17 cellular contexts compared by ENCODE assay signal in the genomic region with DNA sequence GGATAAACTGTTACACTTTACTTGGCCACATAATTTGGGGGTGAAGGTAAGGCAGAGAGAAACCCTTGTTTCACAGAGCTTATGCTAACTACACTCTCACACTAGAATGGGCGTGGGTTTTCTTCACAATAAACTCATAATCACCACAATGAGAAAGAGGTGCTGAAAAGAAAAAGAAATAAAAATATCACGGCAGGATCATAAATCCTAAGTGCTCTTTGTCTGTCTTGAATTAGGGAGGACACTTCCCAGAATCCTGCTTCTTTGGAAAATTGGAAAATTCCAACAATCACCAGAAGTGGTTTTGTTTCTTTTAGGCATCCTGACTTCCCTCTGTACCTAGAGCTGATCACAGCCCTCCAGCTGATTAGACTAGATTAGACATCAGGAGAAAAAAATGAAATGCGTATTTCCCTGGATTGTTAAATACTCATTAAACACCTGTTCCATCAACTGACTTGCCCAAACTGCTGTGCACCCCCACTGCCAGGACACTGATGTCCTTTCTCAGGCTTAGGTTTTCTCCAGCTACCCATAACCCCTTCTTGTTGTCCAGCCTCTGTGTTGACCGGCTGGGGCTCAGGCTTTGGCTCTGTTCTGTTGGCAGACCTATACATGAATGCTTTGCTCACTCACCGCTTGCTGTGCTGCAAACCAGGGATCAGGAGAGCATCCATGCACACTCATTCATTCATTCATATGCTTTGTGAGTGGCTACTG. TPM values are rescaled to one million over a fixed set of nuclear protein-coding genes. Genes with fewer than 3 reads are reported as not detected.
DNase-seq lines count a peak whose midpoint lies in the region; ATAC-seq and TF ChIP-seq lines count a peak whose summit lies in the region.
"Had no signal": no experiment of that assay in that cellular context is flagged by ENCODE, and none has a peak within 500 bp of the region (broad histone marks: within the 10 kb centered on the region; RNA-seq: fewer than 3 reads in every experiment).

No MANE protein-coding gene starts in this region.

- no peak overlapping the region for H2BK5ac ChIP-seq in mesenchymal stem cell (ENCODE audit: low read depth, low read length, poor library complexity, severe bottlenecking)

- peak overlapping the region; percentile 47 for H4K8ac ChIP-seq in mesenchymal stem cell (ENCODE audit: low read length)

- no peaks in the 10 kb centered on the region for H3K9me3 ChIP-seq in mesenchymal stem cell (ENCODE audit: control insufficient read depth, low read length)
- H3K9me3 ChIP-seq: BLaER1 treated with 17β-estradiol and CSF1 and Interleukin-3, amounts not matched to agents 10 nM and 100 nM; SJCRH30 had no signal

- no peak overlapping the region for H2AFZ ChIP-seq in mesenchymal stem cell (ENCODE audit: low read depth, low read length)

- H4K91ac ChIP-seq in mesenchymal stem cell (ENCODE audit: low read length): no peak overlapping the region

- POLR2A ChIA-PET in HEK293T (lab: Yijun Ruan, JAX): no interaction called here

- no peak overlapping the region for H3K4ac ChIP-seq in mesenchymal stem cell (ENCODE audit: low read depth in 1 of 2, low read length in 2 of 2)

- H3K4me3 ChIP-seq in mesenchymal stem cell (ENCODE audit: insufficient read depth in 1 of 2, low read depth in 1 of 2, low read length in 2 of 2): no peak overlapping the region
- H3K4me3 ChIP-seq: BLaER1 treated with 17β-estradiol and CSF1 and Interleukin-3, amounts not matched to agents 10 nM and 100 nM; SJCRH30 had no signal

- no peak overlapping the region for H2BK15ac ChIP-seq in mesenchymal stem cell (ENCODE audit: low read depth, poor library complexity, severe bottlenecking)

- H2AK5ac ChIP-seq in mesenchymal stem cell (ENCODE audit: low read length, severe bottlenecking): no peak overlapping the region

- no peaks in the 10 kb centered on the region for H3K9me3 Mint-ChIP-seq in stimulated activated naive CD8-positive, alpha-beta T cell treated with anti-CD3 and anti-CD28 coated beads, Interleukin-15, Interleukin-2, amounts not matched to agents 100 ng/mL and 50 ng/mL, for 24 hours
- H3K9me3 Mint-ChIP-seq in stimulated activated naive CD8-positive, alpha-beta T cell treated with anti-CD3 and anti-CD28 coated beads, Interleukin-15, amount 100 ng/mL, for 72 hours: no peaks in the 10 kb centered on the region

- H3K14ac ChIP-seq in mesenchymal stem cell (ENCODE audit: low read length in 2 of 2): no peak overlapping the region

- H3K36me3 Mint-ChIP-seq in stimulated activated naive CD8-positive, alpha-beta T cell treated with anti-CD3 and anti-CD28 coated beads, Interleukin-15, Interleukin-2, amounts not matched to agents 100 ng/mL and 50 ng/mL, for 24 hours (ENCODE audit: low read depth): peaks cover 20% of the 10 kb centered on the region

- H3K4me1 Mint-ChIP-seq in stimulated activated naive CD8-positive, alpha-beta T cell treated with anti-CD3 and anti-CD28 coated beads, Interleukin-15, Interleukin-2, amounts not matched to agents 100 ng/mL and 50 ng/mL, for 24 hours (ENCODE audit: low read depth): peaks cover 22% of the 10 kb centered on the region
- H3K4me1 Mint-ChIP-seq in stimulated activated naive CD8-positive, alpha-beta T cell treated with anti-CD3 and anti-CD28 coated beads, Interleukin-15, amount 100 ng/mL, for 72 hours: peaks cover 23% of the 10 kb centered on the region

- H3K27me3 ChIP-seq in mesenchymal stem cell (ENCODE audit: control insufficient read depth in 1 of 2, insufficient read depth in 1 of 2, low read length in 2 of 2): no peaks in the 10 kb centered on the region
- H3K27me3 ChIP-seq: BLaER1 treated with 17β-estradiol and CSF1 and Interleukin-3, amounts not matched to agents 10 nM and 100 nM; SJCRH30 had no signal

- no peak overlapping the region for H3K9ac ChIP-seq in mesenchymal stem cell (ENCODE audit: low read length)
- H3K9ac ChIP-seq: BLaER1 treated with 17β-estradiol and CSF1 and Interleukin-3, amounts not matched to agents 10 nM and 100 nM had no signal

- WGBS in mesenchymal stem cell: 98% methylated on average over 4 of the region's 5 CpGs

- H3K27ac Mint-ChIP-seq in stimulated activated naive CD8-positive, alpha-beta T cell treated with anti-CD3 and anti-CD28 coated beads, Interleukin-15, Interleukin-2, amounts not matched to agents 100 ng/mL and 50 ng/mL, for 24 hours: peak overlapping the region; percentile 65
- H3K27ac Mint-ChIP-seq in stimulated activated naive CD8-positive, alpha-beta T cell treated with anti-CD3 and anti-CD28 coated beads, Interleukin-15, amount 100 ng/mL, for 72 hours: peak overlapping the region in 1 of 2 donors; percentile 4

- no peaks in the 10 kb centered on the region for H3K79me1 ChIP-seq in mesenchymal stem cell (replicated peaks; ENCODE audit: low read length, poor library complexity, severe bottlenecking)

- no peak overlapping the region for H3K23ac ChIP-seq in mesenchymal stem cell (ENCODE audit: low read length in 2 of 2)

- H3K4me1 ChIP-seq in mesenchymal stem cell (ENCODE audit: control insufficient read depth, insufficient read depth, low read depth, low read length): peaks cover 10% of the 10 kb centered on the region
- H3K4me1 ChIP-seq: SJCRH30 had no signal

- DNase-seq in DMS53 (lab: John Stamatoyannopoulos, UW) (peak; percentile 48), DMS53 treated with DMSO at 0.1 percent for 48 hours (lab: John Stamatoyannopoulos, UW; ENCODE audit: unreplicated experiment) (no peak), mesenchymal stem cell (no peak), HEK293T (ENCODE audit: extremely low spot score) (no peak)
- DNase-seq in stimulated activated naive CD8-positive, alpha-beta T cell treated with anti-CD3 and anti-CD28 coated beads, Interleukin-15, amount 100 ng/mL, for 72 hours: no peak
- DNase-seq: H7, MV-4-11, NCI-H1417 treated with DMSO at 0.1 percent for 48 hours, NCI-H2081, NCI-H446 treated with DMSO at 0.1 percent for 48 hours, SJCRH30 had no signal

- no peak overlapping the region for H2BK12ac ChIP-seq in mesenchymal stem cell (ENCODE audit: low read length in 2 of 2)

- no peaks in the 10 kb centered on the region for H3K27me3 Mint-ChIP-seq in stimulated activated naive CD8-positive, alpha-beta T cell treated with anti-CD3 and anti-CD28 coated beads, Interleukin-15, Interleukin-2, amounts not matched to agents 100 ng/mL and 50 ng/mL, for 24 hours
- no peaks in the 10 kb centered on the region for H3K27me3 Mint-ChIP-seq in stimulated activated naive CD8-positive, alpha-beta T cell treated with anti-CD3 and anti-CD28 coated beads, Interleukin-15, amount 100 ng/mL, for 72 hours

- H2BK120ac ChIP-seq in mesenchymal stem cell (ENCODE audit: low read depth, low read length): no peak overlapping the region

- H3K27ac ChIP-seq in mesenchymal stem cell (ENCODE audit: low read length, poor library complexity, severe bottlenecking): no peak overlapping the region
- H3K27ac ChIP-seq: 22Rv1; BLaER1 treated with 17β-estradiol and CSF1 and Interleukin-3, amounts not matched to agents 10 nM and 100 nM; SJCRH30 had no signal

- ATAC-seq in stimulated activated naive CD8-positive, alpha-beta T cell treated with anti-CD3 and anti-CD28 coated beads, Interleukin-15, amount 100 ng/mL, for 72 hours: no peak
- no peak for ATAC-seq in esophagus mucosa
- ATAC-seq in HG02970 (IDR thresholded peaks at IDR 0.05; ENCODE audit: low FRiP score, unreplicated experiment): no peak

- CTCF ChIA-PET in HEK293T (lab: Yijun Ruan, JAX): interaction anchor here (0.7 kb wide), 1 partner anchor 87 kb away, joined by 4 read pairs; no protein-coding TSS in a partner anchor

- no peak overlapping the region for H3K4me3 Mint-ChIP-seq in stimulated activated naive CD8-positive, alpha-beta T cell treated with anti-CD3 and anti-CD28 coated beads, Interleukin-15, Interleukin-2, amounts not matched to agents 100 ng/mL and 50 ng/mL, for 24 hours
- no peak overlapping the region for H3K4me3 Mint-ChIP-seq in stimulated activated naive CD8-positive, alpha-beta T cell treated with anti-CD3 and anti-CD28 coated beads, Interleukin-15, amount 100 ng/mL, for 72 hours

- peaks cover 7 to 21% of the 10 kb centered on the region in 2 experiments for H3K36me3 ChIP-seq in mesenchymal stem cell (ENCODE audit: control insufficient read depth in 1 of 2, insufficient read depth in 2 of 2, low read depth in 1 of 2, low read length in 2 of 2)
- H3K36me3 ChIP-seq: SJCRH30 had no signal

- H3K4me2 ChIP-seq in mesenchymal stem cell (ENCODE audit: low read length, poor library complexity, severe bottlenecking): no peak overlapping the region
- H3K4me2 ChIP-seq: BLaER1 treated with 17β-estradiol and CSF1 and Interleukin-3, amounts not matched to agents 10 nM and 100 nM had no signal

- no peak overlapping the region for H3K18ac ChIP-seq in mesenchymal stem cell (ENCODE audit: low read depth in 1 of 2, low read length in 2 of 2)

TF ChIP-seq in HEK293T, 16 proteins besides CTCF, POLR2A, EP300 and RAD21:
- TF ChIP-seq, protein P1, sequence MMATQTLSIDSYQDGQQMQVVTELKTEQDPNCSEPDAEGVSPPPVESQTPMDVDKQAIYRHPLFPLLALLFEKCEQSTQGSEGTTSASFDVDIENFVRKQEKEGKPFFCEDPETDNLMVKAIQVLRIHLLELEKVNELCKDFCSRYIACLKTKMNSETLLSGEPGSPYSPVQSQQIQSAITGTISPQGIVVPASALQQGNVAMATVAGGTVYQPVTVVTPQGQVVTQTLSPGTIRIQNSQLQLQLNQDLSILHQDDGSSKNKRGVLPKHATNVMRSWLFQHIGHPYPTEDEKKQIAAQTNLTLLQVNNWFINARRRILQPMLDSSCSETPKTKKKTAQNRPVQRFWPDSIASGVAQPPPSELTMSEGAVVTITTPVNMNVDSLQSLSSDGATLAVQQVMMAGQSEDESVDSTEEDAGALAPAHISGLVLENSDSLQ (IDR thresholded peaks at IDR 0.05): no peak
- TF ChIP-seq FOXA1 (IDR thresholded peaks at IDR 0.05) (no peak), ELF4 (IDR thresholded peaks at IDR 0.05) (no peak), L3MBTL2 (conservative IDR thresholded peaks at IDR 0.05) (no peak), SP1 (IDR thresholded peaks at IDR 0.05) (no peak), HDGF (IDR thresholded peaks at IDR 0.05; ENCODE audit: borderline replicate concordance) (no peak)
TF ChIP-seq in HEK293T: peak in this region for 0.

RNA-seq across cellular contexts. Expression of a gene that starts 41.6 kb away (rescaled TPM):
- 0.17 TPM for polyA plus RNA-seq in mesenchymal stem cell (2013, experiment 1 of 2)
- polyA plus RNA-seq in mesenchymal stem cell (2013, experiment 2 of 2): 0.14 TPM
- not detected for total RNA-seq in esophagus mucosa
- total RNA-seq: H7, HT1080, SJCRH30 had no signal
